ENCODE assay signal across 14 cellular contexts in the genomic region with DNA sequence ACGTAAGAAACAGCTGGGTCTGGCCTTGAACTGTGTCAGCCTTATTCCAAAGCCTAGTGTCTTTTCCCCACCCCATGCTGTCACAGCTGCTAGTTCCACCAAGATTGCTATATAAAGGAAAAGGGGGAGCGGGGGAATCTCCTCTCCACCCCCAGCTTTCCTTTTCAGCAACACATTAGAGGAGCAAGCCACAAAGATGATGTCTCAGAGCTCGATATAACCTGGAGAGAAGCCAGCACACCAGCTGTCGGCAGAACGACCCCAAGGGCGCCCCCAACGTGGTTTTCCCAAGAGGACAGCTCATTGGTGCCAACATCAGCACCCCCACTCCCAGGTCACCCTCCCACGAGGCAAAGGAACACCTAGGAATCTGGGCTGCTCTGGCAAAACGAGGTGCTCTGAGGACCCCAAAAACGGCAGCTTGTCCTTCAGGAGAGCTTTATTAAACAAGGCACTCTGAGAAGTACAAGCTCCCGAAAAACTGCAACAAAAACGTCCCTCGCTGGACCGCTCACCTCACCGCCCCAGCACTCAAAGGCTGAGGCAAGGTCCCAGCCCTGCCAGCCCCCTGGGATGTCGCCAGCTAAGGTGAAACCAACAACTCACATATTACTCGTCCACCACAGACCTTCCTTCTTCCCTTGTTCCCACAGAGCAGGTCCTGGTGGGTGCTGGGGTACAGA. TPM values are rescaled to one million over a fixed set of nuclear protein-coding genes. Genes with fewer than 3 reads are reported as not detected.
A peak's percentile ranks its signal among the peaks of the same experiment; 100 is the strongest.
DNase-seq lines count a peak whose midpoint lies in the region; FAIRE-seq and TF ChIP-seq lines count a peak whose summit lies in the region.
"Had no signal": no experiment of that assay in that cellular context is flagged by ENCODE, and none has a peak within 500 bp of the region (broad histone marks: within the 10 kb centered on the region; RNA-seq: fewer than 3 reads in every experiment).

No MANE protein-coding gene starts in this region.

- H3K27ac ChIP-seq in fibroblast of lung (ENCODE audit: insufficient read depth, low read length): peak overlapping the region; percentile 68
- peak overlapping the region in 1 of 2 donors; percentile 85 for H3K27ac ChIP-seq in small intestine (ENCODE audit: low read depth in 1 of 2, low read length in 1 of 2)
- H3K27ac ChIP-seq in mesendoderm (ENCODE audit: low read depth, low read length): no peak overlapping the region
- H3K27ac ChIP-seq: KMS-11 had no signal

- H4K20me1 ChIP-seq in fibroblast of lung (ENCODE audit: control insufficient read depth, extremely low read depth, insufficient read depth, low read length): no peaks in the 10 kb centered on the region

- no peak overlapping the region for H4K5ac ChIP-seq in mesendoderm (ENCODE audit: low read length)

- H2BK15ac ChIP-seq in mesendoderm (replicated peaks; ENCODE audit: low read depth): no peak overlapping the region

- peak overlapping the region; percentile 79 for H3K4me2 ChIP-seq in fibroblast of lung (ENCODE audit: extremely low read depth, insufficient read depth, low read length)
- H3K4me2 ChIP-seq in mesendoderm (ENCODE audit: low read length): no peak overlapping the region
- H3K4me2 ChIP-seq: KMS-11 had no signal

- TF ChIP-seq CTCF in fibroblast of lung (conservative IDR thresholded peaks at IDR 0.05 in 1 of 2, IDR thresholded peaks at IDR 0.05 in 1 of 2; ENCODE audit: low read depth in 1 of 2, low read length in 2 of 2) (no peak), GM13977 (IDR thresholded peaks at IDR 0.05; ENCODE audit: extremely low read depth, insufficient read depth, missing control alignments) (no peak)

- no peak overlapping the region for H2BK120ac ChIP-seq in mesendoderm (ENCODE audit: low read depth, low read length)

- no peak overlapping the region for H4K8ac ChIP-seq in mesendoderm (ENCODE audit: low read depth, low read length)

- H3K23ac ChIP-seq in mesendoderm (ENCODE audit: low read length): no peak overlapping the region

- H3K36me3 ChIP-seq in fibroblast of lung (ENCODE audit: control insufficient read depth, insufficient read depth, low read length) (no peaks in the 10 kb centered on the region), small intestine (ENCODE audit: control insufficient read depth in 2 of 2, insufficient read depth in 2 of 2, low read length in 2 of 2) (no peaks in the 10 kb centered on the region), mesendoderm (ENCODE audit: control insufficient read depth, insufficient read depth, low read length) (no peaks in the 10 kb centered on the region)

- H3K4ac ChIP-seq in mesendoderm (ENCODE audit: low read depth, low read length): no peak overlapping the region

- H3K79me2 ChIP-seq in fibroblast of lung (ENCODE audit: control insufficient read depth, insufficient read depth, low read length) (no peaks in the 10 kb centered on the region), mesendoderm (ENCODE audit: control insufficient read depth, insufficient read depth, low read length) (no peaks in the 10 kb centered on the region)

- H3K56ac ChIP-seq in mesendoderm (ENCODE audit: low read length): no peak overlapping the region

- H3K27me3 ChIP-seq in fibroblast of lung (ENCODE audit: control insufficient read depth, insufficient read depth, low read length) (no peaks in the 10 kb centered on the region), small intestine (ENCODE audit: control insufficient read depth in 2 of 2, insufficient read depth in 2 of 2, low read length in 2 of 2) (no peaks in the 10 kb centered on the region), mesendoderm (ENCODE audit: insufficient read depth, low read length, poor library complexity) (no peaks in the 10 kb centered on the region)

- H3K9ac ChIP-seq in fibroblast of lung (ENCODE audit: insufficient read depth, low read length): peak overlapping the region; percentile 30
- H3K9ac ChIP-seq in mesendoderm (ENCODE audit: low read length): no peak overlapping the region
- H3K9ac ChIP-seq: KMS-11 had no signal

- intact Hi-C loops in posterior vena cava (cut with DNase I): no loop called here

- no peaks in the 10 kb centered on the region for H3K9me3 ChIP-seq in fibroblast of lung (ENCODE audit: control insufficient read depth, insufficient read depth, low read depth, low read length)
- no peaks in the 10 kb centered on the region for H3K9me3 ChIP-seq in small intestine (ENCODE audit: control insufficient read depth, low read depth)

- H2BK5ac ChIP-seq in mesendoderm (ENCODE audit: low read length): no peak overlapping the region

- peak overlapping the region; percentile 59 for H2AFZ ChIP-seq in fibroblast of lung (ENCODE audit: low read length)

- no peak for FAIRE-seq in small intestine (lab: Jason Lieb, UNC)
- FAIRE-seq: endothelial cell of umbilical vein, GM12878 had no signal

- peaks cover 5% of the 10 kb centered on the region for H3K4me1 ChIP-seq in fibroblast of lung (ENCODE audit: control insufficient read depth, extremely low read depth, insufficient read depth, low read length)
- H3K4me1 ChIP-seq in small intestine (ENCODE audit: control insufficient read depth in 2 of 2, insufficient read depth in 1 of 2, low read depth in 1 of 2, low read length in 1 of 2): peaks cover 2 to 4% of the 10 kb centered on the region in 2 donors
- no peaks in the 10 kb centered on the region for H3K4me1 ChIP-seq in mesendoderm (ENCODE audit: control insufficient read depth, low read depth, low read length)

- H3K79me1 ChIP-seq in mesendoderm (ENCODE audit: low read length): no peaks in the 10 kb centered on the region

- 42 to 56% (median 54%) methylated on average over 17 of the region's 17 CpGs for WGBS in small intestine, 3 donors
- WGBS in mesendoderm (ENCODE audit: extremely low coverage, insufficient coverage, low lambda C conversion rate): no CpG with 5 or more reads among the region's 17 CpGs

- no peak overlapping the region for H3K18ac ChIP-seq in mesendoderm (ENCODE audit: low read length)

- in situ Hi-C loops in GM13977 (cut with MboI; ENCODE audit: low pct_unique_long_range_greater_than_20kb, low sequenced_read_pairs, unreplicated experiment): no loop called here

- peak; percentile 12 for DNase-seq in stimulated activated CD4-positive, alpha-beta T cell treated with anti-CD3 and anti-CD28 coated beads, Interleukin-15, amount 100 ng/mL, for 24 hours
- DNase-seq in stimulated activated CD4-positive, alpha-beta T cell treated with anti-CD3 and anti-CD28 coated beads, Interleukin-2, amount 100 ng/mL, for 48 hours: no peak
- DNase-seq in fibroblast of lung (ENCODE audit: low read depth in 2 of 2): peak; percentile 50 to 58
- DNase-seq in posterior vena cava (ENCODE audit: low spot score): peak; percentile 65
- DNase-seq in small intestine: no peak
- no peak for DNase-seq in GM13977 (ENCODE audit: low spot score)
- DNase-seq in dermis blood vessel endothelial cell: no peak
- DNase-seq in mesendoderm: no peak
- DNase-seq: CD4-positive, alpha-beta T cell; left colon; stimulated activated CD4-positive, alpha-beta T cell treated with anti-CD3 and anti-CD28 coated beads, Interleukin-12 subunit alpha, Interleukin-12 subunit beta, amount 100 ng/mL, for 4 hours had no signal

- H2AK5ac ChIP-seq in mesendoderm (ENCODE audit: low read length): no peak overlapping the region

- H3K4me3 ChIP-seq in fibroblast of lung (replicated peaks in 1 of 4; ENCODE audit: control extremely low read depth in 1 of 4, insufficient read depth in 1 of 4, low read depth in 3 of 4, low read length in 4 of 4) (peak overlapping the region; percentile 25 to 57 (median 30)), small intestine (ENCODE audit: low read depth in 1 of 2, low read length in 2 of 2) (no peak overlapping the region), mesendoderm (ENCODE audit: low read length) (no peak overlapping the region)
- H3K4me3 ChIP-seq: GM12878 had no signal

RNA-seq across cellular contexts. Expression of a gene that starts 36.3 kb away (rescaled TPM):
- 53.7 and 96.3 TPM in 2 replicates for total RNA-seq in fibroblast of lung
- polyA plus RNA-seq in fibroblast of lung: 23.3 and 28.3 TPM in 2 replicates
- 24.5 and 25.4 TPM in 2 replicates for polyA plus RNA-seq in fibroblast of lung (2012)
- 68.6 and 96.0 TPM in 2 replicates for polyA minus RNA-seq in fibroblast of lung (ENCODE audit: low replicate concordance)
- 10 to 100 TPM; 36.6 to 61.2 TPM for total RNA-seq in posterior vena cava
- polyA plus RNA-seq in small intestine: 10 to 100 TPM in 1 of 3 donors, 1 to 10 TPM in 2; 4.1 to 15.3 (median 5.6) TPM
- 39.7 and 53.3 TPM in 2 replicates for total RNA-seq in dermis blood vessel endothelial cell
- 2.2 TPM for polyA plus RNA-seq in mesendoderm (2013, experiment 1 of 2)
- polyA plus RNA-seq in mesendoderm (2013, experiment 2 of 2): 2.3 TPM

Comparison
In these comparisons a context has a peak if more than half of its experiments do, and no peak if none do; other contexts are left out.
1. DNase-seq: peak in stimulated activated CD4-positive, alpha-beta T cell treated with anti-CD3 and anti-CD28 coated beads, Interleukin-15, amount 100 ng/mL, for 24 hours (single experiment), fibroblast of lung (2 of 2) and posterior vena cava (single experiment); none in stimulated activated CD4-positive, alpha-beta T cell treated with anti-CD3 and anti-CD28 coated beads, Interleukin-2, amount 100 ng/mL, for 48 hours (0 of 2), small intestine (single experiment), GM13977 (single experiment), dermis blood vessel endothelial cell (single experiment) and mesendoderm (single experiment).
2. H3K4me3 ChIP-seq: peak in fibroblast of lung (4 of 4); none in small intestine (0 of 2) and mesendoderm (single experiment).